In the genomic region with DNA sequence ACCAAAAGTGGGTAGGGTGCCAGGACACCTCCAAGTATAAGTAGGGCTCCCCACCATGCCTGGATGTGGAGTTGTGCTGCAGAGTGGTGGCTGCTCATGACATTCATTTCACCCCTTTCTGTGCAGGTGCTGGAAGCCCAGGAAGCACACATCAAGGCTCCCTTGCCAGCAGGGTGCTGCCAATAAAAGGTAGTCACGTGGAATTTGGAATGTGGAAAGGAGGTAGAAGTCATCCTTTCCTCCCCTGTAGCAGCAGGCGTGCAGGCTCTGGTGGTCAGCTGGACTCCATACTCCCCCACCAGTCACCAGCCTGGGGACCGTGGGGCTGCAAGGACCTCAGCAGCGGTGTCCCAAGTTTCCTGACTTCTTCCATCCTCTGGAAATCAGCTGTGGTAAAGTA, we compare ENCODE assay signal across 6 cellular contexts. TPM values are rescaled to one million over a fixed set of nuclear protein-coding genes. Genes with fewer than 3 reads are reported as not detected.
DNase-seq lines count a peak whose midpoint lies in the region; ATAC-seq, FAIRE-seq and TF ChIP-seq lines count a peak whose summit lies in the region.
"Not testable (repeated sequence)": the region's sequence is repeated elsewhere in the genome, so short reads cannot be mapped to it uniquely, and the experiment has no call there.

No MANE protein-coding gene starts in this region.

- not testable (repeated sequence) for TF ChIP-seq CTCF in HEK293 (tag by site-specific recombination; IDR thresholded peaks at IDR 0.05); H1 (IDR thresholded peaks at IDR 0.05; ENCODE audit: control extremely low read depth in 1 of 3, insufficient read depth in 1 of 3, low read depth in 1 of 3, low read length in 3 of 3); HepG2 (CRISPR knock-in tag; IDR thresholded peaks at IDR 0.05); type B pancreatic cell (conservative IDR thresholded peaks at IDR 0.05)

- ATAC-seq in activated CD8-positive, alpha-beta memory T cell treated with anti-CD3 and anti-CD28 coated beads, Interleukin-2, amount 10 ng/mL, durations not matched to agents 7 days and 5 days; HepG2: not testable (repeated sequence)

- not testable (repeated sequence) for H3K27me3 ChIP-seq in H1 (replicated peaks in 1 of 4; ENCODE audit: control insufficient read depth in 3 of 4, extremely low read depth in 1 of 4, insufficient read depth in 3 of 4, low read length in 3 of 4); HepG2 (ENCODE audit: control insufficient read depth in 1 of 2, insufficient read depth in 2 of 2, low read length in 2 of 2)

- TF ChIP-seq POLR2A in H1 (IDR thresholded peaks at IDR 0.05; ENCODE audit: control extremely low read depth in 1 of 2, low read depth in 2 of 2, low read length in 2 of 2); HepG2 (IDR thresholded peaks at IDR 0.05; ENCODE audit: insufficient read depth in 1 of 2, low read depth in 2 of 2, low read length in 2 of 2): not testable (repeated sequence)

- H3K4ac ChIP-seq in H1 (replicated peaks; ENCODE audit: insufficient read length, low read depth, low read length) = not testable (repeated sequence)

- H3K27me3 Mint-ChIP-seq in activated CD8-positive, alpha-beta memory T cell treated with anti-CD3 and anti-CD28 coated beads, Interleukin-2, amount 10 ng/mL, durations not matched to agents 7 days and 5 days; type B pancreatic cell: not testable (repeated sequence)

- not testable (repeated sequence) for H2BK15ac ChIP-seq in H1 (ENCODE audit: low read length)

- not testable (repeated sequence) for H3K79me2 ChIP-seq in H1 (ENCODE audit: control insufficient read depth in 1 of 2, insufficient read depth in 2 of 2, low read length in 2 of 2); HepG2 (ENCODE audit: insufficient read depth, low read length)

- CTCF ChIA-PET in HEK293 (lab: Yijun Ruan, JAX) (interaction anchor here (0.6 to 0.7 kb wide), 2 partner anchors 9 to 464 kb away, joined by 3 to 4 read pairs; no protein-coding TSS in a partner anchor), H1 (lab: Charles Lee; ENCODE audit: partially characterized antibody) (interaction anchor here (0.6 to 1.5 kb wide), 2 partner anchors 21 to 31 kb away, joined by 3 to 5 read pairs; no protein-coding TSS in a partner anchor)
- CTCF ChIA-PET in activated CD8-positive, alpha-beta memory T cell treated with anti-CD3 and anti-CD28 coated beads, Interleukin-2, amount 10 ng/mL, durations not matched to agents 7 days and 5 days (lab: Charles Lee); HepG2 (lab: Yijun Ruan, JAX; ENCODE audit: low intra/inter-chr PET ratio, low total read pairs): not testable (repeated sequence)

- not testable (repeated sequence) for H3K9ac ChIP-seq in H1 (replicated peaks in 1 of 4; ENCODE audit: extremely low read depth in 1 of 4, low read depth in 3 of 4, low read length in 3 of 4); HepG2 (ENCODE audit: insufficient read depth, low read depth, low read length)

- in situ Hi-C loops in HepG2 (cut with HindIII; ENCODE audit: extremely low pct_ligation_motif_present, low pct_unique_long_range_greater_than_20kb) = not testable (repeated sequence)

- H3K23me2 ChIP-seq in H1 (ENCODE audit: low read depth, low read length) = not testable (repeated sequence)

- H4K8ac ChIP-seq in H1 (ENCODE audit: extremely low read depth, insufficient read depth, low read length) = peak overlapping the region; percentile 57; the same call in 1 of the 2 replicates

- TF ChIP-seq RAD21 in H1 (IDR thresholded peaks at IDR 0.05 in 1 of 2, conservative IDR thresholded peaks at IDR 0.05 in 1 of 2; ENCODE audit: low read depth in 2 of 2, low read length in 2 of 2); HepG2 (CRISPR knock-in tag; IDR thresholded peaks at IDR 0.05): not testable (repeated sequence)

- H3K36me3 ChIP-seq in HEK293 (ENCODE audit: control insufficient read depth in 2 of 2, insufficient read depth in 1 of 2, low read length in 2 of 2) (peaks cover 0 to 29% of the 10 kb centered on the region in 2 experiments; a peak in 2 of 3 replicates), KOPT-K1 (ENCODE audit: insufficient read depth, low read length) (peaks cover 22% of the 10 kb centered on the region), H1 (ENCODE audit: control insufficient read depth in 2 of 4, insufficient read depth in 4 of 4, low read length in 3 of 4) (peaks cover 0 to 10% (median 0%) of the 10 kb centered on the region in 4 experiments; a peak in 3 of 8 replicates), HepG2 (replicated peaks in 1 of 2; ENCODE audit: control insufficient read depth in 1 of 2, insufficient read depth in 2 of 2, low read length in 2 of 2) (peaks cover 9 to 39% of the 10 kb centered on the region in 2 experiments; a peak in 4 of 5 replicates)

- not testable (repeated sequence) for H3K9me3 Mint-ChIP-seq in activated CD8-positive, alpha-beta memory T cell treated with anti-CD3 and anti-CD28 coated beads, Interleukin-2, amount 10 ng/mL, durations not matched to agents 7 days and 5 days (ENCODE audit: low read depth); type B pancreatic cell

- BruUV-seq in HepG2 (replicated peaks; lab: Mats Ljungman, UMichigan) = not testable (repeated sequence)

- TF ChIP-seq EP300 in H1 (IDR thresholded peaks at IDR 0.05; ENCODE audit: borderline replicate concordance in 1 of 2, low read depth in 2 of 2, low read length in 2 of 2); HepG2 (IDR thresholded peaks at IDR 0.05; ENCODE audit: low read depth in 2 of 2, low read length in 2 of 2); HepG2 (CRISPR knock-in tag; IDR thresholded peaks at IDR 0.05; ENCODE audit: borderline replicate concordance): not testable (repeated sequence)

- not testable (repeated sequence) for H4K5ac ChIP-seq in H1 (ENCODE audit: insufficient read length, low read depth, low read length)

- not testable (repeated sequence) for H2AK5ac ChIP-seq in H1 (ENCODE audit: low read depth, low read length)

- H4K91ac ChIP-seq in H1 (replicated peaks; ENCODE audit: insufficient read length, low read length) = not testable (repeated sequence)

- not testable (repeated sequence) for H2BK120ac ChIP-seq in H1 (replicated peaks; ENCODE audit: low read depth, low read length)

- H4K20me1 ChIP-seq in H1 (replicated peaks in 1 of 2; ENCODE audit: control insufficient read depth in 1 of 2, insufficient read depth in 2 of 2, low read length in 2 of 2); HepG2 (ENCODE audit: insufficient read depth, low read length): not testable (repeated sequence)

- not testable (repeated sequence) for H3K56ac ChIP-seq in H1 (replicated peaks; ENCODE audit: insufficient read length, low read depth, low read length)

- H3K9me3 ChIP-seq in HEK293 (ENCODE audit: control insufficient read depth, insufficient read depth, low read depth, low read length); KOPT-K1 (ENCODE audit: insufficient read depth, low read length, poor library complexity, severe bottlenecking); H1 (ENCODE audit: insufficient read depth in 2 of 2, low read depth in 1 of 2, low read length in 1 of 2); HepG2 (ENCODE audit: low read length): not testable (repeated sequence)

- H3K14ac ChIP-seq in H1 (ENCODE audit: insufficient read length) = not testable (repeated sequence)

- not testable (repeated sequence) for H3K23ac ChIP-seq in H1 (ENCODE audit: insufficient read length)

- not testable (repeated sequence) for H3K4me1 Mint-ChIP-seq in activated CD8-positive, alpha-beta memory T cell treated with anti-CD3 and anti-CD28 coated beads, Interleukin-2, amount 10 ng/mL, durations not matched to agents 7 days and 5 days; type B pancreatic cell (ENCODE audit: unreplicated experiment)

- not testable (repeated sequence) for H2BK20ac ChIP-seq in H1 (ENCODE audit: low read length)

- H2AFZ ChIP-seq in H1 (ENCODE audit: low read length); HepG2 (ENCODE audit: low read length): not testable (repeated sequence)

- H3K79me1 ChIP-seq in H1 (ENCODE audit: low read depth, low read length) = not testable (repeated sequence)

- not testable (repeated sequence) for H3K18ac ChIP-seq in H1 (ENCODE audit: extremely low read depth, low read length)

- not testable (repeated sequence) for H2BK5ac ChIP-seq in H1 (ENCODE audit: low read depth, low read length)

- not testable (repeated sequence) for H2BK12ac ChIP-seq in H1 (ENCODE audit: low read depth, low read length)

- not testable (repeated sequence) for H3K27ac Mint-ChIP-seq in activated CD8-positive, alpha-beta memory T cell treated with anti-CD3 and anti-CD28 coated beads, Interleukin-2, amount 10 ng/mL, durations not matched to agents 7 days and 5 days; type B pancreatic cell

- WGBS in H1 (ENCODE audit: extremely low coverage in 1 of 2, insufficient coverage in 1 of 2, insufficient read length in 1 of 2, insufficient replicate concordance in 2 of 2, low coverage in 1 of 2, low lambda C conversion rate in 2 of 2, missing lambda C conversion rate in 1 of 2), 2 experiments = 90% methylated on average over 4 of the region's 4 CpGs; no CpG with 5 or more reads in 1 of the 2 experiments
- WGBS in HepG2 (ENCODE audit: low lambda C conversion rate) = 95% methylated on average over 4 of the region's 4 CpGs

- H3K36me3 Mint-ChIP-seq in activated CD8-positive, alpha-beta memory T cell treated with anti-CD3 and anti-CD28 coated beads, Interleukin-2, amount 10 ng/mL, durations not matched to agents 7 days and 5 days = peaks cover 12% of the 10 kb centered on the region
- not testable (repeated sequence) for H3K36me3 Mint-ChIP-seq in type B pancreatic cell

- POLR2A ChIA-PET in HEK293 (lab: Yijun Ruan, JAX) = interaction anchor here (0.6 to 1.1 kb wide), 2 partner anchors 9 to 333 kb away, joined by 3 read pairs; no protein-coding TSS in a partner anchor
- POLR2A ChIA-PET in H1 (lab: Charles Lee; ENCODE audit: partially characterized antibody) = interaction anchor here (0.6 to 2.6 kb wide), 7 partner anchors 9 to 177 kb away, joined by 3 to 14 read pairs (median 3); partner anchors contain the start of gene BRCA1
- POLR2A ChIA-PET in HepG2 (lab: Yijun Ruan, JAX) = interaction anchor here (2.1 kb wide), 1 partner anchor 11 kb away, joined by 9 read pairs; no protein-coding TSS in a partner anchor

- H3K4me3 ChIP-seq in HEK293 (ENCODE audit: low read depth, low read length); H1 (ENCODE audit: extremely low read depth in 1 of 4, insufficient read depth in 2 of 4, low read depth in 3 of 4, low read length in 4 of 4); HepG2 (replicated peaks in 1 of 3; ENCODE audit: insufficient read depth in 1 of 3, low read depth in 2 of 3, low read length in 3 of 3): not testable (repeated sequence)

- H3K4me2 ChIP-seq in H1 (ENCODE audit: insufficient read depth in 1 of 2, low read depth in 2 of 2, low read length in 2 of 2); HepG2 (ENCODE audit: low read depth, low read length): not testable (repeated sequence)

- intact Hi-C loops in HepG2 (cut with micrococcal nuclease; ENCODE audit: unreplicated experiment) = not testable (repeated sequence)

- H3K4me1 ChIP-seq in HEK293 (ENCODE audit: control insufficient read depth, insufficient read depth, low read length); H1 (replicated peaks in 1 of 4; ENCODE audit: control insufficient read depth in 3 of 4, insufficient read depth in 4 of 4, low read length in 3 of 4): not testable (repeated sequence)
- H3K4me1 ChIP-seq in HepG2 (ENCODE audit: insufficient read depth, low read length) = peaks cover 24% of the 10 kb centered on the region

- DNase-seq in activated CD8-positive, alpha-beta memory T cell treated with anti-CD3 and anti-CD28 coated beads, Interleukin-2, amount 10 ng/mL, durations not matched to agents 7 days and 5 days = peak; percentile 28
- DNase-seq in H1 (ENCODE audit: low read depth in 1 of 2, low spot score in 2 of 2); HepG2 (ENCODE audit: low spot score): not testable (repeated sequence)
- DNase-seq in type B pancreatic cell (ENCODE audit: extremely low spot score, unreplicated experiment) = peak; percentile 31

- FAIRE-seq in H1 (lab: Jason Lieb, UNC); HepG2 (lab: Jason Lieb, UNC): not testable (repeated sequence)

- H3K4me3 Mint-ChIP-seq in activated CD8-positive, alpha-beta memory T cell treated with anti-CD3 and anti-CD28 coated beads, Interleukin-2, amount 10 ng/mL, durations not matched to agents 7 days and 5 days; type B pancreatic cell: not testable (repeated sequence)

- H3K27ac ChIP-seq in HEK293 (ENCODE audit: extremely low read depth, low read depth, low read length); H1 (ENCODE audit: low read depth, low read length); HepG2 (ENCODE audit: extremely low read length, insufficient read depth, low read length): not testable (repeated sequence)
- H3K27ac ChIP-seq in KOPT-K1 (ENCODE audit: low read depth, low read length, poor library complexity, severe bottlenecking) = peak overlapping the region; percentile 88

RNA-seq across cellular contexts. Expression of gene BRCA1, which starts 13.4 kb away (rescaled TPM):
- total RNA-seq in activated CD8-positive, alpha-beta memory T cell treated with anti-CD3 and anti-CD28 coated beads, Interleukin-2, amount 10 ng/mL, durations not matched to agents 7 days and 5 days = 100 to 1,000 TPM in 1 of 2 experiments, 10 to 100 TPM in 1; 84.3 to 102 TPM
- total RNA-seq in H1 (2021; fragmentation: NEBNext Ultra II Directional; extraction: Animal tissue kit (Norgen Biotek cat#: 25700)) = 39.2 and 40.3 TPM in 2 replicates
- polyA plus RNA-seq in H1 (2011; rRNA removed) (30.7 and 34.5 TPM in 2 replicates), HepG2 (2011; rRNA removed) (11.7 and 13.3 TPM in 2 replicates)
- polyA plus RNA-seq in H1 (2011; cell fraction: cytosol; rRNA removed) = 36.0 TPM
- 68.6 TPM for polyA plus RNA-seq in H1 (2011; cell fraction: nucleus; rRNA removed)
- polyA plus RNA-seq in H1 (2012, experiment 1 of 2) = 26.1 to 36.6 TPM (median 31.4 TPM) in 4 replicates
- 1.6 TPM for polyA plus RNA-seq in H1 (2012, experiment 2 of 2)
- polyA plus RNA-seq in H1 (2013, experiment 1 of 2) = 17.5 TPM
- polyA plus RNA-seq in H1 (2013, experiment 2 of 2) = 18.4 TPM
- 105 and 135 TPM in 2 replicates for polyA minus RNA-seq in H1 (2011; rRNA and poly(A)+ RNA removed)
- 33.2 TPM for polyA minus RNA-seq in H1 (2011; cell fraction: cytosol; rRNA and poly(A)+ RNA removed)
- polyA minus RNA-seq in H1 (2011; cell fraction: nucleus; rRNA and poly(A)+ RNA removed) = 58.3 TPM
- total RNA-seq in HepG2 (2016; rRNA removed; fragmentation: Illumina TruSeq; extraction: Trizol) (37.5 and 56.0 TPM in 2 replicates), type B pancreatic cell (ENCODE audit: low replicate concordance) (19.4 and 38.9 TPM in 2 replicates)
- 16.6 and 20.8 TPM in 2 replicates for total RNA-seq in HepG2 (2016; cell fraction: cytosol; rRNA removed; fragmentation: Illumina TruSeq; extraction: Trizol; ENCODE audit: low read depth)
- total RNA-seq in HepG2 (2016; cell fraction: insoluble cytoplasmic fraction; rRNA removed; fragmentation: Illumina TruSeq; extraction: Trizol) = 33.8 and 58.4 TPM in 2 replicates
- total RNA-seq in HepG2 (2016; cell fraction: membrane; rRNA removed; fragmentation: Illumina TruSeq; extraction: Trizol) = 19.3 and 20.3 TPM in 2 replicates
- 37.0 and 37.3 TPM in 2 replicates for total RNA-seq in HepG2 (2016; cell fraction: nucleus; rRNA removed; fragmentation: Illumina TruSeq; extraction: Trizol)
- polyA plus RNA-seq in HepG2 (2011; cell fraction: cytosol; rRNA removed) = 6.1 and 11.1 TPM in 2 replicates
- 9.8 and 16.5 TPM in 2 replicates for polyA plus RNA-seq in HepG2 (2011; cell fraction: nucleus; rRNA removed)
- polyA plus RNA-seq in HepG2 (2012) = 5.2 and 10.0 TPM in 2 replicates
- 1.1 TPM in 2 replicates for polyA plus RNA-seq in HepG2 (2016; cell fraction: cytosol; fragmentation: Illumina TruSeq; extraction: Trizol; ENCODE audit: low read depth)
- polyA plus RNA-seq in HepG2 (2016; cell fraction: insoluble cytoplasmic fraction; fragmentation: Illumina TruSeq; extraction: Trizol; ENCODE audit: low read depth) = 25.6 and 29.6 TPM in 2 replicates
- polyA plus RNA-seq in HepG2 (2016; cell fraction: membrane; fragmentation: Illumina TruSeq; extraction: Trizol; ENCODE audit: low read depth) = 3.8 and 3.9 TPM in 2 replicates
- 39.1 and 42.0 TPM in 2 replicates for polyA plus RNA-seq in HepG2 (2016; cell fraction: nucleus; fragmentation: Illumina TruSeq; extraction: Trizol; ENCODE audit: insufficient read depth, low read depth)
- 45.8 and 194 TPM in 2 replicates for polyA minus RNA-seq in HepG2 (2011; rRNA and poly(A)+ RNA removed; ENCODE audit: low replicate concordance)
- polyA minus RNA-seq in HepG2 (2011; cell fraction: cytosol; rRNA and poly(A)+ RNA removed) = 13.8 and 15.9 TPM in 2 replicates
- 29.7 and 36.7 TPM in 2 replicates for polyA minus RNA-seq in HepG2 (2011; cell fraction: nucleus; rRNA and poly(A)+ RNA removed)

RNA-seq across cellular contexts. Expression of gene NBR1, which starts 32.5 kb away (rescaled TPM):
- total RNA-seq in activated CD8-positive, alpha-beta memory T cell treated with anti-CD3 and anti-CD28 coated beads, Interleukin-2, amount 10 ng/mL, durations not matched to agents 7 days and 5 days = 10 to 100 TPM; 46.0 to 53.0 TPM
- total RNA-seq in H1 (2021; fragmentation: NEBNext Ultra II Directional; extraction: Animal tissue kit (Norgen Biotek cat#: 25700)) = 34.8 and 36.0 TPM in 2 replicates
- polyA plus RNA-seq in H1 (2011; rRNA removed) (12.4 and 13.5 TPM in 2 replicates), HepG2 (2011; rRNA removed) (102 and 121 TPM in 2 replicates)
- 23.5 TPM for polyA plus RNA-seq in H1 (2011; cell fraction: cytosol; rRNA removed)
- polyA plus RNA-seq in H1 (2011; cell fraction: nucleus; rRNA removed) = 17.3 TPM
- polyA plus RNA-seq in H1 (2012, experiment 1 of 2) = 21.0 to 26.2 TPM (median 25.8 TPM) in 4 replicates
- 2.9 TPM for polyA plus RNA-seq in H1 (2012, experiment 2 of 2)
- polyA plus RNA-seq in H1 (2013, experiment 1 of 2) = 15.8 TPM
- 16.5 TPM for polyA plus RNA-seq in H1 (2013, experiment 2 of 2)
- 67.6 and 78.2 TPM in 2 replicates for polyA minus RNA-seq in H1 (2011; rRNA and poly(A)+ RNA removed)
- polyA minus RNA-seq in H1 (2011; cell fraction: cytosol; rRNA and poly(A)+ RNA removed) = 26.1 TPM
- polyA minus RNA-seq in H1 (2011; cell fraction: nucleus; rRNA and poly(A)+ RNA removed) = 30.9 TPM
- total RNA-seq in HepG2 (2016; rRNA removed; fragmentation: Illumina TruSeq; extraction: Trizol) (51.7 and 79.0 TPM in 2 replicates), type B pancreatic cell (ENCODE audit: low replicate concordance) (60.8 and 65.9 TPM in 2 replicates)
- 9.9 and 10.8 TPM in 2 replicates for total RNA-seq in HepG2 (2016; cell fraction: cytosol; rRNA removed; fragmentation: Illumina TruSeq; extraction: Trizol; ENCODE audit: low read depth)
- 50.3 and 77.3 TPM in 2 replicates for total RNA-seq in HepG2 (2016; cell fraction: insoluble cytoplasmic fraction; rRNA removed; fragmentation: Illumina TruSeq; extraction: Trizol)
- 20.1 and 22.1 TPM in 2 replicates for total RNA-seq in HepG2 (2016; cell fraction: membrane; rRNA removed; fragmentation: Illumina TruSeq; extraction: Trizol)
- total RNA-seq in HepG2 (2016; cell fraction: nucleus; rRNA removed; fragmentation: Illumina TruSeq; extraction: Trizol) = 35.7 and 36.9 TPM in 2 replicates
- polyA plus RNA-seq in HepG2 (2011; cell fraction: cytosol; rRNA removed) = 87.1 and 91.6 TPM in 2 replicates
- 53.9 and 55.2 TPM in 2 replicates for polyA plus RNA-seq in HepG2 (2011; cell fraction: nucleus; rRNA removed)
- 78.0 and 105 TPM in 2 replicates for polyA plus RNA-seq in HepG2 (2012)
- polyA plus RNA-seq in HepG2 (2016; cell fraction: cytosol; fragmentation: Illumina TruSeq; extraction: Trizol; ENCODE audit: low read depth) = 5.5 and 5.9 TPM in 2 replicates
- polyA plus RNA-seq in HepG2 (2016; cell fraction: insoluble cytoplasmic fraction; fragmentation: Illumina TruSeq; extraction: Trizol; ENCODE audit: low read depth) = 70.0 and 71.8 TPM in 2 replicates
- 8.4 and 9.8 TPM in 2 replicates for polyA plus RNA-seq in HepG2 (2016; cell fraction: membrane; fragmentation: Illumina TruSeq; extraction: Trizol; ENCODE audit: low read depth)
- polyA plus RNA-seq in HepG2 (2016; cell fraction: nucleus; fragmentation: Illumina TruSeq; extraction: Trizol; ENCODE audit: insufficient read depth, low read depth) = 40.5 and 50.3 TPM in 2 replicates
- polyA minus RNA-seq in HepG2 (2011; rRNA and poly(A)+ RNA removed; ENCODE audit: low replicate concordance) = 94.6 and 191 TPM in 2 replicates
- 125 and 130 TPM in 2 replicates for polyA minus RNA-seq in HepG2 (2011; cell fraction: cytosol; rRNA and poly(A)+ RNA removed)
- 95.0 and 120 TPM in 2 replicates for polyA minus RNA-seq in HepG2 (2011; cell fraction: nucleus; rRNA and poly(A)+ RNA removed)
